ENCODE assay signal across 8 cellular contexts in genomic region chr19:14405758-14406644, GRCh38. TPM values are rescaled to one million over a fixed set of nuclear protein-coding genes. Genes with fewer than 3 reads are reported as not detected.
DNase-seq lines count a peak whose midpoint lies in the region; ATAC-seq and TF ChIP-seq lines count a peak whose summit lies in the region.

No MANE protein-coding gene starts in this region.

- peaks cover 0 to 92% (median 25%) of the 10 kb centered on the region in 3 donors for H3K36me3 Mint-ChIP-seq in naive thymus-derived CD8-positive, alpha-beta T cell
- H3K36me3 Mint-ChIP-seq in stimulated activated memory B cell treated with anti-CD40 and anti-IgM and Interleukin-4, amounts not matched to agents 10 μg/mL and 1 μg/mL and 100 μg/mL, for 72 hours: peaks cover 95% of the 10 kb centered on the region

- no peaks in the 10 kb centered on the region for H3K27me3 ChIP-seq in HUES6 (ENCODE audit: control insufficient read depth, insufficient read depth, low read length)
- H3K27me3 ChIP-seq in Panc1 (ENCODE audit: control insufficient read depth, insufficient read depth, low read length): no peaks in the 10 kb centered on the region
- no peaks in the 10 kb centered on the region for H3K27me3 ChIP-seq in fibroblast of lung (ENCODE audit: control insufficient read depth, insufficient read depth, low read length)

- H3K27ac Mint-ChIP-seq in naive thymus-derived CD8-positive, alpha-beta T cell: peak overlapping the region; percentile 57 to 92 (median 78)
- H3K27ac Mint-ChIP-seq in stimulated activated memory B cell treated with anti-CD40 and anti-IgM and Interleukin-4, amounts not matched to agents 10 μg/mL and 1 μg/mL and 100 μg/mL, for 72 hours: peak overlapping the region; percentile 74

- ATAC-seq in GM19438 (IDR thresholded peaks at IDR 0.05; ENCODE audit: low read depth, unreplicated experiment): peak; percentile 51
- peak; percentile 70 for ATAC-seq in Panc1
- peak; percentile 57 to 79 for ATAC-seq in naive thymus-derived CD8-positive, alpha-beta T cell
- ATAC-seq in stimulated activated memory B cell treated with anti-CD40 and anti-IgM and Interleukin-4, amounts not matched to agents 10 μg/mL and 1 μg/mL and 100 μg/mL, for 72 hours: peak; percentile 82

- peaks cover 9% of the 10 kb centered on the region for H3K79me2 ChIP-seq in fibroblast of lung (ENCODE audit: control insufficient read depth, insufficient read depth, low read length)

- H3K27ac ChIP-seq in C4-2B: 0 out of 2 replicates have a peak overlapping the region, but pooled peaks have one; percentile 1
- no peak overlapping the region for H3K27ac ChIP-seq in HUES6 (ENCODE audit: low read depth, low read length)
- H3K27ac ChIP-seq in Panc1 (ENCODE audit: low read length): peak overlapping the region; percentile 39; the same call in 1 of the 2 replicates
- peak overlapping the region; percentile 10 for H3K27ac ChIP-seq in fibroblast of lung (ENCODE audit: insufficient read depth, low read length)

- in situ Hi-C loops in Panc1 (cut with HindIII; ENCODE audit: low pct_unique_long_range_greater_than_20kb, low sequenced_read_pairs): no loop called here

- no peak for DNase-seq in Panc1 (ENCODE audit: low read depth, low spot score)
- DNase-seq in activated T-helper 1 cell treated with Interleukin-2 at 50 U/mL for 16 hours (ENCODE audit: low read depth): peak; percentile 80
- peak; percentile 75 to 86 for DNase-seq in fibroblast of lung (ENCODE audit: low read depth in 2 of 2)
- DNase-seq in naive thymus-derived CD8-positive, alpha-beta T cell: peak; percentile 83 to 94 (median 91)

- H3K9me3 Mint-ChIP-seq in naive thymus-derived CD8-positive, alpha-beta T cell: peaks cover 0 to 2% (median 0%) of the 10 kb centered on the region in 9 donors
- H3K9me3 Mint-ChIP-seq in stimulated activated memory B cell treated with anti-CD40 and anti-IgM and Interleukin-4, amounts not matched to agents 10 μg/mL and 1 μg/mL and 100 μg/mL, for 72 hours: no peaks in the 10 kb centered on the region

- H2AFZ ChIP-seq in fibroblast of lung (ENCODE audit: low read length): no peak overlapping the region

- no TSS peak for BruUV-seq in Panc1 (replicated peaks; lab: Mats Ljungman, UMichigan)

- CTCF ChIA-PET in Panc1 (lab: Charles Lee): interaction anchor here (0.6 to 1.4 kb wide), 8 partner anchors 23 to 256 kb away, joined by 3 to 7 read pairs (median 4); no protein-coding TSS in a partner anchor

- H4K20me1 ChIP-seq in fibroblast of lung (ENCODE audit: control insufficient read depth, extremely low read depth, insufficient read depth, low read length): no peaks in the 10 kb centered on the region

- POLR2A ChIA-PET in Panc1 (lab: Charles Lee): no interaction called here
- POLR2A ChIA-PET in naive thymus-derived CD8-positive, alpha-beta T cell (lab: Charles Lee): interaction anchor here (0.6 to 8.1 kb wide), 16 partner anchors 9 to 1968 kb away, joined by 3 to 115 read pairs (median 6); partner anchors contain the start of genes ADGRE5, ASF1B and DDX39A

- H3K9ac ChIP-seq in HUES6 (ENCODE audit: low read length) (peak overlapping the region; percentile 43), fibroblast of lung (ENCODE audit: insufficient read depth, low read length) (peak overlapping the region; percentile 23)

- peak; percentile 96 for TF ChIP-seq CTCF in C4-2B (conservative IDR thresholded peaks at IDR 0.05)
- peak; percentile 90 for TF ChIP-seq CTCF in Panc1 (IDR thresholded peaks at IDR 0.05)
- peak; percentile 35 to 66 for TF ChIP-seq CTCF in fibroblast of lung (conservative IDR thresholded peaks at IDR 0.05 in 1 of 2, IDR thresholded peaks at IDR 0.05 in 1 of 2; ENCODE audit: low read depth in 1 of 2, low read length in 2 of 2)

- H3K4me2 ChIP-seq in fibroblast of lung (ENCODE audit: extremely low read depth, insufficient read depth, low read length): no peak overlapping the region

- H3K36me3 ChIP-seq in HUES6 (ENCODE audit: control insufficient read depth, insufficient read depth, low read length) (peaks cover 48% of the 10 kb centered on the region), Panc1 (ENCODE audit: control insufficient read depth, insufficient read depth, low read length) (peaks cover 5% of the 10 kb centered on the region), fibroblast of lung (ENCODE audit: control insufficient read depth, insufficient read depth, low read length) (peaks cover 61% of the 10 kb centered on the region)

- H3K4me3 ChIP-seq in HUES6 (ENCODE audit: low read depth, low read length) (peak overlapping the region; percentile 61), Panc1 (ENCODE audit: low read depth in 2 of 2, low read length in 2 of 2) (no peak overlapping the region), fibroblast of lung (replicated peaks in 1 of 4; ENCODE audit: control extremely low read depth in 1 of 4, insufficient read depth in 1 of 4, low read depth in 3 of 4, low read length in 4 of 4) (no peak overlapping the region)

- H3K4me1 ChIP-seq in HUES6 (ENCODE audit: control insufficient read depth, insufficient read depth, low read length) (peaks cover 12% of the 10 kb centered on the region), Panc1 (ENCODE audit: control insufficient read depth, insufficient read depth, low read length) (peaks cover 13% of the 10 kb centered on the region), fibroblast of lung (ENCODE audit: control insufficient read depth, extremely low read depth, insufficient read depth, low read length) (no peaks in the 10 kb centered on the region)

- H3K4me1 Mint-ChIP-seq in naive thymus-derived CD8-positive, alpha-beta T cell: peaks cover 12 to 37% (median 28%) of the 10 kb centered on the region in 4 donors
- peaks cover 52% of the 10 kb centered on the region for H3K4me1 Mint-ChIP-seq in stimulated activated memory B cell treated with anti-CD40 and anti-IgM and Interleukin-4, amounts not matched to agents 10 μg/mL and 1 μg/mL and 100 μg/mL, for 72 hours

- H3K27me3 Mint-ChIP-seq in naive thymus-derived CD8-positive, alpha-beta T cell: no peaks in the 10 kb centered on the region
- H3K27me3 Mint-ChIP-seq in stimulated activated memory B cell treated with anti-CD40 and anti-IgM and Interleukin-4, amounts not matched to agents 10 μg/mL and 1 μg/mL and 100 μg/mL, for 72 hours: no peaks in the 10 kb centered on the region

- intact Hi-C loops in Panc1 (cut with micrococcal nuclease; ENCODE audit: unreplicated experiment): no loop called here

- peak overlapping the region in 3 of 10 donors; percentile 29 to 43 (median 30) for H3K4me3 Mint-ChIP-seq in naive thymus-derived CD8-positive, alpha-beta T cell
- peak overlapping the region; percentile 48 for H3K4me3 Mint-ChIP-seq in stimulated activated memory B cell treated with anti-CD40 and anti-IgM and Interleukin-4, amounts not matched to agents 10 μg/mL and 1 μg/mL and 100 μg/mL, for 72 hours

- no peaks in the 10 kb centered on the region for H3K9me3 ChIP-seq in HUES6 (ENCODE audit: control insufficient read depth, insufficient read depth, low read depth, low read length)
- no peaks in the 10 kb centered on the region for H3K9me3 ChIP-seq in Panc1 (ENCODE audit: control insufficient read depth, insufficient read depth, low read depth, low read length)
- H3K9me3 ChIP-seq in fibroblast of lung (ENCODE audit: control insufficient read depth, insufficient read depth, low read depth, low read length): no peaks in the 10 kb centered on the region

RNA-seq across cellular contexts. Expression of gene DDX39A, which starts 13.1 kb away (rescaled TPM):
- total RNA-seq in Panc1 (2021; ENCODE audit: unreplicated experiment) (117 TPM), fibroblast of lung (28.5 and 36.5 TPM in 2 replicates)
- 96.9 TPM for polyA plus RNA-seq in Panc1 (2012; ENCODE audit: insufficient read length)
- polyA plus RNA-seq in fibroblast of lung: 35.9 and 80.5 TPM in 2 replicates
- 43.1 and 109 TPM in 2 replicates for polyA plus RNA-seq in fibroblast of lung (2012)
- 46.7 and 131 TPM in 2 replicates for polyA minus RNA-seq in fibroblast of lung (ENCODE audit: low replicate concordance)
- 100 to 1,000 TPM; 158 to 165 TPM for total RNA-seq in naive thymus-derived CD8-positive, alpha-beta T cell
- polyA plus RNA-seq in naive thymus-derived CD8-positive, alpha-beta T cell: 100 to 1,000 TPM in 2 of 3 donors, 10 to 100 TPM in 1; 96.0 to 136 (median 106) TPM

RNA-seq across cellular contexts. Expression of gene ADGRE5, which starts 24.8 kb away (rescaled TPM):
- total RNA-seq in Panc1 (2021; ENCODE audit: unreplicated experiment) (109 TPM), fibroblast of lung (17.2 and 40.6 TPM in 2 replicates)
- polyA plus RNA-seq in Panc1 (2012; ENCODE audit: insufficient read length): 128 TPM
- 32.9 and 46.3 TPM in 2 replicates for polyA plus RNA-seq in fibroblast of lung
- polyA plus RNA-seq in fibroblast of lung (2012): 72.6 and 94.0 TPM in 2 replicates
- 117 and 134 TPM in 2 replicates for polyA minus RNA-seq in fibroblast of lung (ENCODE audit: low replicate concordance)
- 100 to 1,000 TPM; 112 to 116 TPM for total RNA-seq in naive thymus-derived CD8-positive, alpha-beta T cell
- 100 to 1,000 TPM; 122 to 164 (median 158) TPM for polyA plus RNA-seq in naive thymus-derived CD8-positive, alpha-beta T cell

RNA-seq across cellular contexts. Expression of gene PKN1, which starts 27.1 kb away (rescaled TPM):
- total RNA-seq in Panc1 (2021; ENCODE audit: unreplicated experiment) (205 TPM), fibroblast of lung (125 and 141 TPM in 2 replicates)
- 226 TPM for polyA plus RNA-seq in Panc1 (2012; ENCODE audit: insufficient read length)
- 43.2 and 45.3 TPM in 2 replicates for polyA plus RNA-seq in fibroblast of lung
- 101 and 112 TPM in 2 replicates for polyA plus RNA-seq in fibroblast of lung (2012)
- 172 and 209 TPM in 2 replicates for polyA minus RNA-seq in fibroblast of lung (ENCODE audit: low replicate concordance)
- total RNA-seq in naive thymus-derived CD8-positive, alpha-beta T cell: 100 to 1,000 TPM; 188 to 200 TPM
- polyA plus RNA-seq in naive thymus-derived CD8-positive, alpha-beta T cell: 10 to 100 TPM; 45.5 to 96.6 (median 56.8) TPM
